8 cellular contexts compared by ENCODE assay signal in the genomic region with DNA sequence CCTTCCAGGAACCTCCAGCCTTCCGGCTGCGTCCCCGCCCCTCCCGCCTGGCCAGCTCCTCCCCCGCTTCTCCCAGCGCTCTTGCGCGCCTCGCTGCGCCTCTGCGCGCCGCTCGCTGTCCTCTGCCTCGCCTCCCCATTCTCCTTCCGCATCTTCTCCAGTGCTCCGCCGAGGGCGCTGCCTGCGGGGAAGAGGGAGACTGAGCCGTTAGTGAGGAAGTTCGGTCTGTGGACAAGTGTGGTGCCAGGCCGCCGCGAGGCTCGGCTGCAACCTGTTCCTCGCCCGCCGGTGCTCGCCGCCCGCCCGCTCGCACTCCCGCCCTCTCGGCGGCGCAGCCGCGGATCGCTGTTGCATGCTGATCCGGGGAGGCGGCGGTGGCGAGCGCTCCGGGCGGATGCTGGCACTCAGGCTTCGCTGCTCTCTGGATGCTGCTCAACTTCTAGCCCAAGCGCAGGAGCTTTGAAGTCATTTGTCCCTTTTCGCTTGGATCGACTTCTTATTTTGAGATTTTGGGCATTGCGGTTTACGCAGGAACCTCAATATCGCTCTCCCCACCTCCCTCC. TPM values are rescaled to one million over a fixed set of nuclear protein-coding genes. Genes with fewer than 3 reads are reported as not detected.
DNase-seq lines count a peak whose midpoint lies in the region; ATAC-seq and TF ChIP-seq lines count a peak whose summit lies in the region.

No MANE protein-coding gene starts in this region.

- H3K36me3 ChIP-seq in osteoblast (ENCODE audit: insufficient read depth, low read length) = no peaks in the 10 kb centered on the region

- H3K27ac Mint-ChIP-seq in T-helper 1 cell treated with Interleukin-12 subunit alpha and Interleukin-12 subunit beta and Interleukin-4 antibody, amounts not matched to agents 30 μg/mL and 1 μg/mL, for 36 hours = no peak overlapping the region

- no peaks in the 10 kb centered on the region for H3K36me3 Mint-ChIP-seq in T-helper 1 cell treated with Interleukin-12 subunit alpha and Interleukin-12 subunit beta and Interleukin-4 antibody, amounts not matched to agents 30 μg/mL and 1 μg/mL, for 36 hours (ENCODE audit: low read depth)

- no peaks in the 10 kb centered on the region for H3K4me1 ChIP-seq in osteoblast (ENCODE audit: insufficient read depth, low read length)

- no peak for TF ChIP-seq CTCF in osteoblast (IDR thresholded peaks at IDR 0.05; ENCODE audit: extremely low read depth, low read depth, low read length)

- H3K9me3 ChIP-seq in osteoblast (ENCODE audit: low read depth, low read length) = no peaks in the 10 kb centered on the region

- peaks cover 84% of the 10 kb centered on the region for H3K27me3 Mint-ChIP-seq in T-helper 1 cell treated with Interleukin-12 subunit alpha and Interleukin-12 subunit beta and Interleukin-4 antibody, amounts not matched to agents 30 μg/mL and 1 μg/mL, for 36 hours (ENCODE audit: low read depth)

- H3K9me3 Mint-ChIP-seq in T-helper 1 cell treated with Interleukin-12 subunit alpha and Interleukin-12 subunit beta and Interleukin-4 antibody, amounts not matched to agents 30 μg/mL and 1 μg/mL, for 36 hours = no peaks in the 10 kb centered on the region

- H2AFZ ChIP-seq in osteoblast (ENCODE audit: low read length) = no peak overlapping the region

- no peak overlapping the region for H3K4me3 ChIP-seq in osteoblast (ENCODE audit: insufficient read depth, low read length)

- DNase-seq in NCI-H2081 (lab: John Stamatoyannopoulos, UW) (peak; percentile 8 to 59), NCI-H2081 treated with DMSO at 0.1 percent for 48 hours (lab: John Stamatoyannopoulos, UW) (no peak), foreskin melanocyte (peak; percentile 29), osteoblast (ENCODE audit: insufficient read length, low spot score, missing footprints) (peak; percentile 81), mesenteric fat pad (ENCODE audit: low spot score) (no peak), NCI-H1048 (lab: John Stamatoyannopoulos, UW) (no peak)

- peak overlapping the region; percentile 64 for H3K4me3 Mint-ChIP-seq in T-helper 1 cell treated with Interleukin-12 subunit alpha and Interleukin-12 subunit beta and Interleukin-4 antibody, amounts not matched to agents 30 μg/mL and 1 μg/mL, for 36 hours

- peaks cover 50% of the 10 kb centered on the region for H3K27me3 ChIP-seq in osteoblast (ENCODE audit: insufficient read depth, low read length)

- no peak overlapping the region for H3K27ac ChIP-seq in osteoblast (ENCODE audit: low read depth, low read length)

- no peaks in the 10 kb centered on the region for H4K20me1 ChIP-seq in osteoblast (ENCODE audit: insufficient read depth, low read length)

- peak; percentile 49 for ATAC-seq in HG02943 (IDR thresholded peaks at IDR 0.05; ENCODE audit: low read depth, unreplicated experiment)

- H3K4me2 ChIP-seq in osteoblast (ENCODE audit: insufficient read depth, low read length) = no peak overlapping the region

- H3K79me2 ChIP-seq in osteoblast (ENCODE audit: insufficient read depth, low read length) = no peaks in the 10 kb centered on the region

- peaks cover 10% of the 10 kb centered on the region for H3K4me1 Mint-ChIP-seq in T-helper 1 cell treated with Interleukin-12 subunit alpha and Interleukin-12 subunit beta and Interleukin-4 antibody, amounts not matched to agents 30 μg/mL and 1 μg/mL, for 36 hours (ENCODE audit: low read depth)

RNA-seq across cellular contexts. Expression of a gene that starts 0.7 kb away (rescaled TPM):
- total RNA-seq in osteoblast (under 0.01 and 0.29 TPM in 2 replicates), mesenteric fat pad (0.45 TPM)

Comparison
In these comparisons a context has a peak if more than half of its experiments do, and no peak if none do; other contexts are left out.
1. DNase-seq: peak in NCI-H2081 (2 of 2), foreskin melanocyte (single experiment) and osteoblast (single experiment); none in NCI-H2081 treated with DMSO at 0.1 percent for 48 hours (single experiment), mesenteric fat pad (single experiment) and NCI-H1048 (single experiment).